Comparison of ENCODE assay signal across 27 cellular contexts in genomic region chr9:137671721-137672120, GRCh38. TPM values are rescaled to one million over a fixed set of nuclear protein-coding genes. Genes with fewer than 3 reads are reported as not detected.
DNase-seq lines count a peak whose midpoint lies in the region; ATAC-seq and TF ChIP-seq lines count a peak whose summit lies in the region.
"Had no signal": no experiment of that assay in that cellular context is flagged by ENCODE, and none has a peak within 500 bp of the region (broad histone marks: within the 10 kb centered on the region; RNA-seq: fewer than 3 reads in every experiment).

No MANE protein-coding gene starts in this region.

- WGBS in right lobe of liver (ENCODE audit: insufficient coverage, low coverage, low lambda C conversion rate, missing lambda C conversion rate): 52% methylated on average over 4 of the region's 8 CpGs

- no peak overlapping the region for H3K4me3 Mint-ChIP-seq in activated naive CD4-positive, alpha-beta T cell treated with anti-CD3 and anti-CD28 coated beads for 36 hours
- no peak overlapping the region for H3K4me3 Mint-ChIP-seq in WTC11
- H3K4me3 Mint-ChIP-seq in type B pancreatic cell: peak overlapping the region; percentile 8
- H3K4me3 Mint-ChIP-seq: activated T-helper 1 cell treated with anti-CD3 and anti-CD28 coated beads, Interleukin-12 subunit alpha, Interleukin-12 subunit beta, Interleukin-2, Interleukin-4 antibody, amounts not matched to agents 30 ng/mL and 10 ng/mL and 1 ng/mL, durations not matched to agents 14 hours and 24 hours and 36 hours; CD4-positive, alpha-beta memory T cell; nephron; stimulated activated naive CD8-positive, alpha-beta T cell treated with anti-CD3 and anti-CD28 coated beads, Interleukin-15, Interleukin-2, amounts not matched to agents 100 ng/mL and 50 ng/mL, for 24 hours; T-cell had no signal

- H3K27me3 ChIP-seq in right lobe of liver: no peaks in the 10 kb centered on the region
- H3K27me3 ChIP-seq: gastroesophageal sphincter, ovary had no signal

- H3K36me3 Mint-ChIP-seq in activated naive CD4-positive, alpha-beta T cell treated with anti-CD3 and anti-CD28 coated beads for 36 hours (ENCODE audit: low read depth): peaks cover 6% of the 10 kb centered on the region
- peaks cover 6 to 7% of the 10 kb centered on the region in 2 donors for H3K36me3 Mint-ChIP-seq in activated naive CD4-positive, alpha-beta T cell treated with anti-CD3 and anti-CD28 coated beads, Interleukin-2, amount 50 U/mL, for 72 hours
- H3K36me3 Mint-ChIP-seq in WTC11 (peaks cover 18% of the 10 kb centered on the region), type B pancreatic cell (peaks cover 32% of the 10 kb centered on the region)

- H3K4me3 ChIP-seq in right lobe of liver: no peak overlapping the region
- H3K4me3 ChIP-seq: A549, gastroesophageal sphincter, ovary had no signal

- ATAC-seq in activated naive CD4-positive, alpha-beta T cell treated with anti-CD3 and anti-CD28 coated beads, Interleukin-2, amount 50 U/mL, for 72 hours: no peak
- ATAC-seq in WTC11 (no peak), right lobe of liver (no peak)
- ATAC-seq: A549, gastroesophageal sphincter, left colon, T-cell had no signal

- H3K9me3 ChIP-seq in right lobe of liver: no peaks in the 10 kb centered on the region
- H3K9me3 ChIP-seq: A549, gastroesophageal sphincter, ovary had no signal

- no peak for TF ChIP-seq POLR2A in right lobe of liver (IDR thresholded peaks at IDR 0.05)

- peaks cover 39% of the 10 kb centered on the region for H3K4me1 Mint-ChIP-seq in activated naive CD4-positive, alpha-beta T cell treated with anti-CD3 and anti-CD28 coated beads for 36 hours (ENCODE audit: low read depth)
- H3K4me1 Mint-ChIP-seq in WTC11 (peaks cover 86% of the 10 kb centered on the region), type B pancreatic cell (ENCODE audit: unreplicated experiment) (peaks cover 50% of the 10 kb centered on the region)

- CTCF ChIA-PET in activated naive CD4-positive, alpha-beta T cell treated with anti-CD3 and anti-CD28 coated beads for 36 hours (lab: Charles Lee): interaction anchor here (0.6 to 1.2 kb wide), 2 partner anchors 15 to 17 kb away, joined by 3 to 4 read pairs; no protein-coding TSS in a partner anchor
- CTCF ChIA-PET in WTC11 (lab: Charles Lee): interaction anchor here (1.1 to 2.9 kb wide), 9 partner anchors 10 to 118 kb away, joined by 3 to 17 read pairs (median 5); no protein-coding TSS in a partner anchor

- intact Hi-C loops in activated naive CD4-positive, alpha-beta T cell treated with anti-CD3 and anti-CD28 coated beads for 36 hours (cut with micrococcal nuclease): loop anchor here (5.0 kb wide), 1 partner anchor 111 kb away; no protein-coding TSS in a partner anchor
- intact Hi-C loops in right lobe of liver (cut with DNase I): no loop called here

- no peaks in the 10 kb centered on the region for H3K36me3 ChIP-seq in right lobe of liver
- H3K36me3 ChIP-seq: ovary had no signal

- no peaks in the 10 kb centered on the region for H3K27me3 Mint-ChIP-seq in activated naive CD4-positive, alpha-beta T cell treated with anti-CD3 and anti-CD28 coated beads for 36 hours (ENCODE audit: low read depth)
- H3K27me3 Mint-ChIP-seq in WTC11 (ENCODE audit: low read depth) (no peaks in the 10 kb centered on the region), type B pancreatic cell (no peaks in the 10 kb centered on the region)
- H3K27me3 Mint-ChIP-seq: CD4-positive, alpha-beta memory T cell; stimulated activated naive CD8-positive, alpha-beta T cell treated with anti-CD3 and anti-CD28 coated beads, Interleukin-15, Interleukin-2, amounts not matched to agents 100 ng/mL and 50 ng/mL, for 24 hours; T-cell had no signal

- no peaks in the 10 kb centered on the region for H3K9me3 Mint-ChIP-seq in activated naive CD4-positive, alpha-beta T cell treated with anti-CD3 and anti-CD28 coated beads for 36 hours
- no peaks in the 10 kb centered on the region for H3K9me3 Mint-ChIP-seq in activated naive CD4-positive, alpha-beta T cell treated with anti-CD3 and anti-CD28 coated beads, Interleukin-2, amount 50 U/mL, for 72 hours
- H3K9me3 Mint-ChIP-seq in WTC11 (0 out of 2 replicates have a peak, but pooled peaks cover 3% of the 10 kb centered on the region), type B pancreatic cell (no peaks in the 10 kb centered on the region)
- H3K9me3 Mint-ChIP-seq: activated T-helper 1 cell treated with anti-CD3 and anti-CD28 coated beads, Interleukin-12 subunit alpha, Interleukin-12 subunit beta, Interleukin-2, Interleukin-4 antibody, amounts not matched to agents 30 ng/mL and 10 ng/mL and 1 ng/mL, durations not matched to agents 14 hours and 24 hours and 36 hours; CD4-positive, alpha-beta memory T cell; nephron; stimulated activated naive CD8-positive, alpha-beta T cell treated with anti-CD3 and anti-CD28 coated beads, Interleukin-15, Interleukin-2, amounts not matched to agents 100 ng/mL and 50 ng/mL, for 24 hours; T-cell had no signal

- peak overlapping the region in 2 of 3 donors; percentile 22 to 48 for H3K27ac ChIP-seq in right lobe of liver
- H3K27ac ChIP-seq: A549, gastroesophageal sphincter, KMS-11, ovary had no signal

- POLR2A ChIA-PET in WTC11 (lab: Charles Lee): interaction anchor here (1.7 kb wide), 1 partner anchor 23 kb away, joined by 3 read pairs; no protein-coding TSS in a partner anchor

- H3K27ac Mint-ChIP-seq in activated naive CD4-positive, alpha-beta T cell treated with anti-CD3 and anti-CD28 coated beads for 36 hours: peak overlapping the region; percentile 5
- no peak overlapping the region for H3K27ac Mint-ChIP-seq in activated naive CD4-positive, alpha-beta T cell treated with anti-CD3 and anti-CD28 coated beads, Interleukin-2, amount 50 U/mL, for 72 hours
- H3K27ac Mint-ChIP-seq in WTC11 (peak overlapping the region; percentile 97), type B pancreatic cell (no peak overlapping the region)
- H3K27ac Mint-ChIP-seq: activated T-helper 1 cell treated with anti-CD3 and anti-CD28 coated beads, Interleukin-12 subunit alpha, Interleukin-12 subunit beta, Interleukin-2, Interleukin-4 antibody, amounts not matched to agents 30 ng/mL and 10 ng/mL and 1 ng/mL, durations not matched to agents 14 hours and 24 hours and 36 hours; nephron; stimulated activated naive CD8-positive, alpha-beta T cell treated with anti-CD3 and anti-CD28 coated beads, Interleukin-15, Interleukin-2, amounts not matched to agents 100 ng/mL and 50 ng/mL, for 24 hours had no signal

- no peak for DNase-seq in activated naive CD4-positive, alpha-beta T cell treated with anti-CD3 and anti-CD28 coated beads for 36 hours
- DNase-seq in activated naive CD4-positive, alpha-beta T cell treated with anti-CD3 and anti-CD28 coated beads, Interleukin-2, amount 50 U/mL, for 72 hours (ENCODE audit: low spot score in 2 of 2): no peak
- no peak for DNase-seq in WTC11 (ENCODE audit: low spot score)
- DNase-seq in right lobe of liver: no peak
- no peak for DNase-seq in type B pancreatic cell (ENCODE audit: extremely low spot score, unreplicated experiment)
- no peak for DNase-seq in SHP77 treated with DMSO at 0.1 percent for 48 hours (lab: John Stamatoyannopoulos, UW)
- DNase-seq in NCI-H1092 treated with DMSO at 0.1 percent for 48 hours (lab: John Stamatoyannopoulos, UW): no peak
- DNase-seq in NCI-H2196 treated with DMSO at 0.1 percent for 48 hours (lab: John Stamatoyannopoulos, UW; ENCODE audit: unreplicated experiment): no peak
- DNase-seq: activated CD4-positive, alpha-beta T cell treated with anti-CD3 and anti-CD28 coated beads, Interleukin-2, amount 50 U/mL, for 48 hours; activated naive CD4-positive, alpha-beta T cell treated with anti-CD3 and anti-CD28 coated beads, Interleukin-2, amount 50 U/mL, for 16 hours; amygdala; CD4-positive, alpha-beta memory T cell; hippocampal formation; left colon; MM.1S; NCI-H2029; ovary; retina; stimulated activated CD4-positive, alpha-beta T cell treated with anti-CD3 and anti-CD28 coated beads, Interleukin-2, amount 100 ng/mL, for 24 hours; stimulated activated CD8-positive, alpha-beta memory T cell treated with anti-CD3 and anti-CD28 coated beads, Interleukin-4, amount 100 ng/mL, for 48 hours; T-cell had no signal

- peaks cover 0 to 29% (median 9%) of the 10 kb centered on the region in 4 donors for H3K4me1 ChIP-seq in right lobe of liver

- no peak for TF ChIP-seq CTCF in WTC11 (IDR thresholded peaks at IDR 0.05)
- TF ChIP-seq CTCF in right lobe of liver (IDR thresholded peaks at IDR 0.05): no peak
- no peak for TF ChIP-seq CTCF in type B pancreatic cell (conservative IDR thresholded peaks at IDR 0.05)

TF ChIP-seq in WTC11, 78 proteins besides CTCF, POLR2A, EP300 and RAD21 (continues in another document):
- TF ChIP-seq ZNF138 (CRISPR knock-in tag; conservative IDR thresholded peaks at IDR 0.05) (no peak), SMAD4 (CRISPR knock-in tag; IDR thresholded peaks at IDR 0.05) (no peak), NR1H2 (CRISPR knock-in tag; IDR thresholded peaks at IDR 0.05) (no peak), ZNF416 (CRISPR knock-in tag; IDR thresholded peaks at IDR 0.05) (no peak), HMGA2 (CRISPR knock-in tag; IDR thresholded peaks at IDR 0.05) (no peak), ZNF317 (CRISPR knock-in tag; IDR thresholded peaks at IDR 0.05; ENCODE audit: borderline replicate concordance, low read depth) (no peak), FOXJ3 (CRISPR knock-in tag; IDR thresholded peaks at IDR 0.05; ENCODE audit: borderline replicate concordance) (no peak)
- TF ChIP-seq, protein P1, sequence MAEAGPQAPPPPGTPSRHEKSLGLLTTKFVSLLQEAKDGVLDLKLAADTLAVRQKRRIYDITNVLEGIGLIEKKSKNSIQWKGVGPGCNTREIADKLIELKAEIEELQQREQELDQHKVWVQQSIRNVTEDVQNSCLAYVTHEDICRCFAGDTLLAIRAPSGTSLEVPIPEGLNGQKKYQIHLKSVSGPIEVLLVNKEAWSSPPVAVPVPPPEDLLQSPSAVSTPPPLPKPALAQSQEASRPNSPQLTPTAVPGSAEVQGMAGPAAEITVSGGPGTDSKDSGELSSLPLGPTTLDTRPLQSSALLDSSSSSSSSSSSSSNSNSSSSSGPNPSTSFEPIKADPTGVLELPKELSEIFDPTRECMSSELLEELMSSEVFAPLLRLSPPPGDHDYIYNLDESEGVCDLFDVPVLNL (CRISPR knock-in tag; IDR thresholded peaks at IDR 0.05; ENCODE audit: borderline replicate concordance, low read depth): no peak

RNA-seq across cellular contexts. Expression of gene EHMT1, which starts 52.9 kb away (rescaled TPM):
- 10 to 100 TPM; 57.9 to 59.0 TPM for total RNA-seq in activated naive CD4-positive, alpha-beta T cell treated with anti-CD3 and anti-CD28 coated beads for 36 hours
- 10 to 100 TPM; 80.4 to 85.0 TPM for total RNA-seq in activated naive CD4-positive, alpha-beta T cell treated with anti-CD3 and anti-CD28 coated beads, Interleukin-2, amount 50 U/mL, for 72 hours
- total RNA-seq in WTC11 (2021): 152 to 170 TPM (median 154 TPM) in 3 replicates
- 10 to 100 TPM; 26.8 to 51.9 (median 36.7) TPM for total RNA-seq in right lobe of liver
- total RNA-seq in type B pancreatic cell (ENCODE audit: low replicate concordance): 99.8 and 111 TPM in 2 replicates

Comparison
In these comparisons a context has a peak if more than half of its experiments do, and no peak if none do; other contexts are left out.
1. H3K27ac Mint-ChIP-seq: peak in activated naive CD4-positive, alpha-beta T cell treated with anti-CD3 and anti-CD28 coated beads for 36 hours (single experiment) and WTC11 (single experiment); none in activated naive CD4-positive, alpha-beta T cell treated with anti-CD3 and anti-CD28 coated beads, Interleukin-2, amount 50 U/mL, for 72 hours (0 of 2) and type B pancreatic cell (single experiment).